8 cellular contexts compared by ENCODE assay signal in the genomic region with DNA sequence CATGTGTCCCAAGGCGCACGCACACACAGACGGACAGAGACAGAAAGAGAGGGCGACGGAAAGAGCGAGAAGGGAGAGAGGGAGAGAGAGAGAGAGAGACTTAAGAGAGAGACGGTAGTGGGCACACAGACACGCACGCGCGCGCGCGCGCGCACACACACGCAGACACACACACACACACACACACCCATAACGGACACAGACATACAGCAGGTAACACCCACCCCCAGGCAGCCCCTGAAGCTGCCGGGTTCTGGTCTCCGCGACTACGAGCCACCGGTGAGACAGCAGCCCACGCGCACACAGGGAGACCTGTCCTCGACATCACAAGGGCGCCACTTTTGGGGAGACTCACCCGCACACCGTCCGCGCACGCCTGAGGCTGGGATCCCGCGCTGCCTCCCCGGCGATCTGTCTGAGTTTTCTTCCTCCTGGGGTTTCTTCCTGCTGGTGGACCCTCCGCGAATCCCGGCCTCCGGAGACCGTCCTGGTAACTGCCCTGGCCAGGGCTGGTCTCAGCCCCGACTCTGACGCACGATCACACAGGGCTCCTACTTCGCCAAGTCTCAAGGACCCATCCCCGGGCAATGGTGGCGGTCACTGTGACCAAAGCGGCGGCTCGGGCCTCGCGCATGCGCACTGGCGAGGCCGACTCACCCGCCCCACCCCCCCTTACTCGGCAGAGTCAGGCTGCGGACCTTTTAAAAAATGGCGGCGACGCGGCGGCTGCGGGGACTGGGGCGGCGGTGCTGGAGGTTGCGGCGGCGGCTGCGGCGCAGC.
A peak's percentile ranks its signal among the peaks of the same experiment; 100 is the strongest.
DNase-seq lines count a peak whose midpoint lies in the region; ATAC-seq, FAIRE-seq and TF ChIP-seq lines count a peak whose summit lies in the region.
"Not testable (repeated sequence)": the region's sequence is repeated elsewhere in the genome, so short reads cannot be mapped to it uniquely, and the experiment has no call there.

No MANE protein-coding gene starts in this region.

- POLR2A ChIA-PET in AG04450 (lab: Yijun Ruan, JAX); PC-9 (lab: Charles Lee; ENCODE audit: unreplicated experiment): not testable (repeated sequence)

- not testable (repeated sequence) for H3K79me2 ChIP-seq in GM23248 (ENCODE audit: insufficient read depth); PC-9 (ENCODE audit: low read depth)

- not testable (repeated sequence) for H3F3A ChIP-seq in GM23248 (ENCODE audit: insufficient read depth); PC-9 (ENCODE audit: insufficient read depth, low read depth)

- peak overlapping the region; percentile 91 for H3K4me3 Mint-ChIP-seq in natural killer cell treated with Interleukin-12 subunit alpha and Interleukin-12 subunit beta and Interleukin-15 and Interleukin-18, amount 100 ng/mL, for 72 hours

- H3K9ac ChIP-seq in GM23248 = not testable (repeated sequence)

- WGBS in GM23248 (ENCODE audit: low coverage in 1 of 2, low lambda C conversion rate in 2 of 2, missing lambda C conversion rate in 2 of 2), 2 experiments = no CpG with 5 or more reads among the region's 71 CpGs

- ATAC-seq in Right ventricle myocardium superior (ENCODE audit: poor library complexity) = peak; percentile 89
- ATAC-seq in natural killer cell treated with Interleukin-12 subunit alpha and Interleukin-12 subunit beta and Interleukin-15 and Interleukin-18, amount 100 ng/mL, for 72 hours = peak; percentile 67 to 72

- not testable (repeated sequence) for H2AFZ ChIP-seq in GM23248
- 0 out of 2 replicates have a peak overlapping the region, but pooled peaks have one; percentile 67 for H2AFZ ChIP-seq in PC-9

- not testable (repeated sequence) for H3K9me2 ChIP-seq in GM23248 (ENCODE audit: insufficient read depth); PC-9 (ENCODE audit: insufficient read depth)

- not testable (repeated sequence) for H3K4me1 Mint-ChIP-seq in natural killer cell treated with Interleukin-12 subunit alpha and Interleukin-12 subunit beta and Interleukin-15 and Interleukin-18, amount 100 ng/mL, for 72 hours (ENCODE audit: low read depth in 2 of 2)

- H3K4me1 ChIP-seq in GM23248 (ENCODE audit: insufficient read depth); PC-9 (replicated peaks; ENCODE audit: insufficient read depth): not testable (repeated sequence)

- CTCF ChIA-PET in AG04450 (lab: Charles Lee); PC-9 (lab: Charles Lee): not testable (repeated sequence)

- in situ Hi-C loops in GM23248 (cut with MboI) = not testable (repeated sequence)

- H3K4me2 ChIP-seq in GM23248 (ENCODE audit: unreplicated experiment) = not testable (repeated sequence)
- H3K4me2 ChIP-seq in PC-9 = peak overlapping the region; percentile 40; the same call in 1 of the 2 replicates

- not testable (repeated sequence) for H3K27me3 ChIP-seq in AG04450 (ENCODE audit: control insufficient read depth, insufficient read depth, low read length); GM23248 (replicated peaks; ENCODE audit: insufficient read depth); PC-9 (ENCODE audit: insufficient read depth, low read depth); bronchial epithelial cell (ENCODE audit: control insufficient read depth, insufficient read depth, low read length)

- FAIRE-seq in bronchial epithelial cell (lab: Jason Lieb, UNC) = not testable (repeated sequence)

- peak overlapping the region; percentile 66 for H3K4me3 ChIP-seq in AG04450 (ENCODE audit: low read depth, low read length)
- not testable (repeated sequence) for H3K4me3 ChIP-seq in GM23248
- H3K4me3 ChIP-seq in PC-9 = peak overlapping the region; percentile 51; the same call in 1 of the 2 replicates
- peak overlapping the region; percentile 44 for H3K4me3 ChIP-seq in bronchial epithelial cell (ENCODE audit: low read depth, low read length)

- H3K9me3 Mint-ChIP-seq in natural killer cell treated with Interleukin-12 subunit alpha and Interleukin-12 subunit beta and Interleukin-15 and Interleukin-18, amount 100 ng/mL, for 72 hours = not testable (repeated sequence)

- H4K20me1 ChIP-seq in GM23248 (ENCODE audit: insufficient read depth); PC-9 (ENCODE audit: insufficient read depth): not testable (repeated sequence)

- TF ChIP-seq CTCF in AG04450 (IDR thresholded peaks at IDR 0.05; ENCODE audit: low read depth, low read length); PC-9 (conservative IDR thresholded peaks at IDR 0.05); bronchial epithelial cell (IDR thresholded peaks at IDR 0.05; ENCODE audit: insufficient read depth, low read length, severe bottlenecking): not testable (repeated sequence)

- H3K36me3 ChIP-seq in GM23248 (ENCODE audit: low read depth); PC-9 (ENCODE audit: low read depth); bronchial epithelial cell (ENCODE audit: control insufficient read depth, insufficient read depth, low read length): not testable (repeated sequence)

- DNase-seq in AG04450 (ENCODE audit: low read depth, low spot score) = peak; percentile 16
- DNase-seq in GM23248 = peak; percentile 1
- DNase-seq in PC-9 = peak in 1 of 2 experiments; percentile 25
- peak; percentile 24 for DNase-seq in activated T-cell treated with anti-CD3 and anti-CD28 coated beads for 1 hour (ENCODE audit: low read depth)
- DNase-seq in bronchial epithelial cell (ENCODE audit: low read depth) = peak; percentile 5
- peak; percentile 82 for DNase-seq in Right ventricle myocardium superior
- DNase-seq in natural killer cell treated with Interleukin-12 subunit alpha and Interleukin-12 subunit beta and Interleukin-15 and Interleukin-18, amount 100 ng/mL, for 72 hours (ENCODE audit: low spot score) = peak; percentile 63
- peak; percentile 57 for DNase-seq in stimulated activated CD4-positive, alpha-beta T cell treated with anti-CD3 and anti-CD28 coated beads, Interleukin-4, amount 100 ng/mL, for 24 hours

- peak overlapping the region; percentile 79 to 80 for H3K27ac Mint-ChIP-seq in natural killer cell treated with Interleukin-12 subunit alpha and Interleukin-12 subunit beta and Interleukin-15 and Interleukin-18, amount 100 ng/mL, for 72 hours

- H3K9me3 ChIP-seq in AG04450 (ENCODE audit: control insufficient read depth, insufficient read depth, low read length) = peaks cover 17% of the 10 kb centered on the region
- H3K9me3 ChIP-seq in GM23248 (ENCODE audit: low read depth); PC-9 (ENCODE audit: insufficient read depth, low read depth): not testable (repeated sequence)

- H3K36me3 Mint-ChIP-seq in natural killer cell treated with Interleukin-12 subunit alpha and Interleukin-12 subunit beta and Interleukin-15 and Interleukin-18, amount 100 ng/mL, for 72 hours = not testable (repeated sequence)

- BruUV-seq in PC-9 (replicated peaks; lab: Mats Ljungman, UMichigan) = not testable (repeated sequence)

- H3K27me3 Mint-ChIP-seq in natural killer cell treated with Interleukin-12 subunit alpha and Interleukin-12 subunit beta and Interleukin-15 and Interleukin-18, amount 100 ng/mL, for 72 hours = not testable (repeated sequence)

- peak overlapping the region; percentile 52 for H3K27ac ChIP-seq in AG04450 (ENCODE audit: low read depth, low read length)
- not testable (repeated sequence) for H3K27ac ChIP-seq in GM23248, PC-9

- intact Hi-C loops in PC-9 (cut with micrococcal nuclease; ENCODE audit: unreplicated experiment); Right ventricle myocardium superior (cut with DNase I): not testable (repeated sequence)
